ENCODE assay signal across 15 cellular contexts in genomic region chr9:21565137-21565536, GRCh38.
DNase-seq lines count a peak whose midpoint lies in the region; ATAC-seq, FAIRE-seq and TF ChIP-seq lines count a peak whose summit lies in the region.
"Had no signal": no experiment of that assay in that cellular context is flagged by ENCODE, and none has a peak within 500 bp of the region (broad histone marks: within the 10 kb centered on the region; RNA-seq: fewer than 3 reads in every experiment).

No MANE protein-coding gene starts in this region.

- H3K79me2 ChIP-seq in ACC112 (ENCODE audit: control insufficient read depth, insufficient read depth, low read length, unreplicated experiment) (peaks cover 58% of the 10 kb centered on the region), keratinocyte (ENCODE audit: control insufficient read depth, insufficient read depth, low read length) (peaks cover 51% of the 10 kb centered on the region)

- TF ChIP-seq CTCF in astrocyte of the cerebellum (IDR thresholded peaks at IDR 0.05; ENCODE audit: low read depth, low read length, missing control alignments) (no peak), keratinocyte (optimal IDR thresholded peaks at IDR 0.05 in 1 of 3, IDR thresholded peaks at IDR 0.05 in 1 of 3, conservative IDR thresholded peaks at IDR 0.05 in 1 of 3; ENCODE audit: extremely low read depth in 1 of 3, insufficient read depth in 2 of 3, low read length in 3 of 3) (no peak)

- H4K20me1 ChIP-seq in keratinocyte (ENCODE audit: control insufficient read depth, extremely low read depth, insufficient read depth, low read length): no peaks in the 10 kb centered on the region
- H4K20me1 ChIP-seq: BLaER1 treated with 17β-estradiol and CSF1 and Interleukin-3, amounts not matched to agents 10 nM and 100 nM had no signal

- H3K9me3 ChIP-seq in keratinocyte (ENCODE audit: control insufficient read depth, low read depth, low read length): no peaks in the 10 kb centered on the region
- H3K9me3 ChIP-seq: BLaER1 treated with 17β-estradiol and CSF1 and Interleukin-3, amounts not matched to agents 10 nM and 100 nM had no signal

- H3K9me1 ChIP-seq in keratinocyte (ENCODE audit: control insufficient read depth, extremely low read depth, insufficient read depth, low read length): peaks cover 2% of the 10 kb centered on the region

- FAIRE-seq in keratinocyte (lab: Jason Lieb, UNC): peak; percentile 95
- FAIRE-seq: HTR-8/SVneo had no signal

- H3K36me3 ChIP-seq in ACC112 (ENCODE audit: insufficient read depth, low read length) (no peaks in the 10 kb centered on the region), keratinocyte (ENCODE audit: control insufficient read depth in 2 of 2, extremely low read depth in 1 of 2, insufficient read depth in 2 of 2, low read length in 2 of 2) (no peaks in the 10 kb centered on the region)
- H3K36me3 ChIP-seq: BLaER1 treated with 17β-estradiol and CSF1 and Interleukin-3, amounts not matched to agents 10 nM and 100 nM had no signal

- DNase-seq in M059J (ENCODE audit: low read depth) (peak; percentile 66), astrocyte of the cerebellum (ENCODE audit: low read depth) (peak; percentile 71), keratinocyte (ENCODE audit: low read depth, low spot score) (no peak), nucleus accumbens (lab: John Stamatoyannopoulos, UW) (no peak)
- DNase-seq: DMS 273 treated with DMSO at 0.1 percent for 48 hours, NCI-H1417, NCI-H187 treated with DMSO at 0.1 percent for 48 hours, Right ventricle myocardium superior had no signal

- H3K27ac ChIP-seq in ACC112 (ENCODE audit: low read depth, low read length) (0 out of 2 replicates have a peak overlapping the region, but pooled peaks have one; percentile 9), keratinocyte (ENCODE audit: control insufficient read depth, insufficient read depth, low read length) (peak overlapping the region; percentile 38)
- H3K27ac ChIP-seq: BLaER1 treated with 17β-estradiol and CSF1 and Interleukin-3, amounts not matched to agents 10 nM and 100 nM; SK-N-MC had no signal

- dilution Hi-C loops in keratinocyte (cut with MboI; ENCODE audit: extremely low pct_ligation_motif_present, low sequenced_read_pairs): loop anchor here (25.0 kb wide), 1 partner anchor 222 kb away; no protein-coding TSS in a partner anchor

- in situ Hi-C loops in astrocyte of the cerebellum (cut with HindIII; ENCODE audit: low sequenced_read_pairs): no loop called here

- H3K4me3 ChIP-seq in ACC112 (ENCODE audit: low read depth, low read length) (no peak overlapping the region), astrocyte of the cerebellum (ENCODE audit: low read depth, low read length) (no peak overlapping the region), keratinocyte (ENCODE audit: control insufficient read depth in 2 of 3, extremely low read depth in 1 of 3, insufficient read depth in 2 of 3, low read depth in 1 of 3, low read length in 3 of 3) (peak overlapping the region in 2 of 3 experiments; percentile 29 to 32)
- H3K4me3 ChIP-seq: BLaER1 treated with 17β-estradiol and CSF1 and Interleukin-3, amounts not matched to agents 10 nM and 100 nM; SK-N-MC had no signal

- H2AFZ ChIP-seq in ACC112 (ENCODE audit: low read length, unreplicated experiment) (no peak overlapping the region), keratinocyte (ENCODE audit: control insufficient read depth, low read length) (no peak overlapping the region)

- peak overlapping the region; percentile 6 for H3K9ac ChIP-seq in keratinocyte (ENCODE audit: control insufficient read depth, extremely low read depth, insufficient read depth, low read length)
- H3K9ac ChIP-seq: BLaER1 treated with 17β-estradiol and CSF1 and Interleukin-3, amounts not matched to agents 10 nM and 100 nM had no signal

- H3K4me1 ChIP-seq in ACC112 (ENCODE audit: control insufficient read depth, insufficient read depth, low read length, unreplicated experiment) (peaks cover 66% of the 10 kb centered on the region), keratinocyte (ENCODE audit: control insufficient read depth, extremely low read depth, insufficient read depth, low read length) (peaks cover 40% of the 10 kb centered on the region)

- no peak for ATAC-seq in HG03378 (IDR thresholded peaks at IDR 0.05; ENCODE audit: unreplicated experiment)
- ATAC-seq in GM21526 (IDR thresholded peaks at IDR 0.05; ENCODE audit: low FRiP score, unreplicated experiment): no peak
- ATAC-seq in HG03097 (IDR thresholded peaks at IDR 0.05; ENCODE audit: low FRiP score, unreplicated experiment): no peak

- H3K27me3 ChIP-seq in ACC112 (ENCODE audit: insufficient read depth, low read length) (no peaks in the 10 kb centered on the region), keratinocyte (ENCODE audit: control insufficient read depth, extremely low read depth, insufficient read depth, low read length) (no peaks in the 10 kb centered on the region)

- peak overlapping the region; percentile 70 for H3K4me2 ChIP-seq in keratinocyte (ENCODE audit: control insufficient read depth, extremely low read depth, insufficient read depth, low read depth, low read length)
- H3K4me2 ChIP-seq: BLaER1 treated with 17β-estradiol and CSF1 and Interleukin-3, amounts not matched to agents 10 nM and 100 nM had no signal

Comparison
In these comparisons a context has a peak if more than half of its experiments do, and no peak if none do; other contexts are left out.
1. H3K4me3 ChIP-seq: peak in keratinocyte (2 of 3); none in ACC112 (single experiment) and astrocyte of the cerebellum (single experiment).
2. DNase-seq: peak in M059J (single experiment) and astrocyte of the cerebellum (single experiment); none in keratinocyte (single experiment) and nucleus accumbens (0 of 56).